In the genomic region with DNA sequence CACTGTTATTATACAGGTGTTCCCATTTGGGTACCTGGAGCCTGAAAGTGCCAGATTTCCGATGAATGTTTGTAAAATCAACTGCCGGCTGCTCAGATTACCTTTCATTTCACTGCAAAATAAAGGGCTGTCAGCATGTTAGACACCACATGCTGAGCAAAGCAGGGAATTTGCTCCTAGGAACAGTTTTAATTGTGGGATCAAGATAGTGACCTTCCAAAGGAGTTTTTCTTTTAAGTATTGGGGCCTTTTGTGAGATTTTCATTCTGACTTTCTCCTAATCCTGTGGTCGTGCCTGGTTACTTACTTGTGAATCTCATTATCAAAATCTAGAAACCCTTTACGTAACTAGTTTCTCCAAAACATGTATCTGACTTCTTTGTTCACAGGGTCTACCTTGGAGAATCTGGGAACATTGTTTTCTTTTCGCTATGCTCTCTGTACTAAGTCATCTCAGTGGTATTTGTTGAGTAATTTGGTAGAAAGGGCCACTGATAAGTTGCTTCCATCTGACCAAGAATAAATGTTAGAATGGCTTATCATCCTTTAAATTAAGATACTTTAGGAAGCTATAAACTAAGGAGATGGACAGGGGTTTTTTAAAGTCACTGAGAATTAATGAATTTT, we compare ENCODE assay signal across 19 cellular contexts. TPM values are rescaled to one million over a fixed set of nuclear protein-coding genes. Genes with fewer than 3 reads are reported as not detected.
DNase-seq lines count a peak whose midpoint lies in the region; ATAC-seq and TF ChIP-seq lines count a peak whose summit lies in the region.
"Had no signal": no experiment of that assay in that cellular context is flagged by ENCODE, and none has a peak within 500 bp of the region (broad histone marks: within the 10 kb centered on the region; RNA-seq: fewer than 3 reads in every experiment).

No MANE protein-coding gene starts in this region.

- H3K9me3 ChIP-seq in mesodermal cell (ENCODE audit: control insufficient read depth, low read length): no peaks in the 10 kb centered on the region
- H3K9me3 ChIP-seq: colonic mucosa, SJCRH30 had no signal

- peaks cover 0 to 3% (median 2%) of the 10 kb centered on the region in 7 donors for H3K9me3 Mint-ChIP-seq in CD14-positive monocyte
- H3K9me3 Mint-ChIP-seq in chondrocyte (ENCODE audit: low read depth): no peaks in the 10 kb centered on the region
- peaks cover 8 to 9% of the 10 kb centered on the region in 2 donors for H3K9me3 Mint-ChIP-seq in stimulated activated naive B cell treated with anti-CD40 and anti-IgM and Interleukin-4, amounts not matched to agents 10 μg/mL and 1 μg/mL and 100 μg/mL, for 72 hours
- H3K9me3 Mint-ChIP-seq in activated naive CD4-positive, alpha-beta T cell treated with anti-CD3 and anti-CD28 coated beads, Interleukin-2, amount 10 ng/mL, durations not matched to agents 7 days and 5 days: peaks cover 4% of the 10 kb centered on the region

- H3K36me3 Mint-ChIP-seq in CD14-positive monocyte: peaks cover 23 to 26% of the 10 kb centered on the region in 2 donors
- no peaks in the 10 kb centered on the region for H3K36me3 Mint-ChIP-seq in chondrocyte (ENCODE audit: low read depth)
- no peaks in the 10 kb centered on the region for H3K36me3 Mint-ChIP-seq in stimulated activated naive B cell treated with anti-CD40 and anti-IgM and Interleukin-4, amounts not matched to agents 10 μg/mL and 1 μg/mL and 100 μg/mL, for 72 hours
- H3K36me3 Mint-ChIP-seq in activated naive CD4-positive, alpha-beta T cell treated with anti-CD3 and anti-CD28 coated beads, Interleukin-2, amount 10 ng/mL, durations not matched to agents 7 days and 5 days: no peaks in the 10 kb centered on the region

- TF ChIP-seq CTCF in CD14-positive monocyte (IDR thresholded peaks at IDR 0.05) (no peak), chondrocyte (IDR thresholded peaks at IDR 0.05) (no peak)

- H3K4me3 Mint-ChIP-seq in CD14-positive monocyte (peak overlapping the region; percentile 67 to 90), chondrocyte (ENCODE audit: unreplicated experiment) (no peak overlapping the region)
- H3K4me3 Mint-ChIP-seq in stimulated activated naive B cell treated with anti-CD40 and anti-IgM and Interleukin-4, amounts not matched to agents 10 μg/mL and 1 μg/mL and 100 μg/mL, for 72 hours: no peak overlapping the region
- H3K4me3 Mint-ChIP-seq in activated naive CD4-positive, alpha-beta T cell treated with anti-CD3 and anti-CD28 coated beads, Interleukin-2, amount 10 ng/mL, durations not matched to agents 7 days and 5 days: no peak overlapping the region
- H3K4me3 Mint-ChIP-seq: activated T-cell treated with anti-CD3 and anti-CD28 coated beads, Interleukin-2, amount 50 U/mL, for 24 hours had no signal

- H3K27ac Mint-ChIP-seq in CD14-positive monocyte (peak overlapping the region; percentile 66 to 92 (median 85)), chondrocyte (ENCODE audit: unreplicated experiment) (peak overlapping the region; percentile 28)
- H3K27ac Mint-ChIP-seq in stimulated activated naive B cell treated with anti-CD40 and anti-IgM and Interleukin-4, amounts not matched to agents 10 μg/mL and 1 μg/mL and 100 μg/mL, for 72 hours: no peak overlapping the region
- H3K27ac Mint-ChIP-seq in activated naive CD4-positive, alpha-beta T cell treated with anti-CD3 and anti-CD28 coated beads, Interleukin-2, amount 10 ng/mL, durations not matched to agents 7 days and 5 days: no peak overlapping the region
- H3K27ac Mint-ChIP-seq: activated T-cell treated with anti-CD3 and anti-CD28 coated beads, Interleukin-2, amount 50 U/mL, for 24 hours had no signal

- no peaks in the 10 kb centered on the region for H3K36me3 ChIP-seq in mesodermal cell (ENCODE audit: control insufficient read depth, insufficient read depth, low read length)
- H3K36me3 ChIP-seq: colonic mucosa, SJCRH30 had no signal

- H3K27ac ChIP-seq in mesodermal cell (ENCODE audit: low read depth, low read length, severe bottlenecking): peak overlapping the region; percentile 59
- H3K27ac ChIP-seq: colonic mucosa, KMS-11, SJCRH30 had no signal

- H3K4me1 Mint-ChIP-seq in CD14-positive monocyte (peaks cover 78% of the 10 kb centered on the region), chondrocyte (ENCODE audit: low read depth) (peaks cover 49% of the 10 kb centered on the region)
- peaks cover 0 to 2% of the 10 kb centered on the region in 2 donors for H3K4me1 Mint-ChIP-seq in stimulated activated naive B cell treated with anti-CD40 and anti-IgM and Interleukin-4, amounts not matched to agents 10 μg/mL and 1 μg/mL and 100 μg/mL, for 72 hours
- H3K4me1 Mint-ChIP-seq in activated naive CD4-positive, alpha-beta T cell treated with anti-CD3 and anti-CD28 coated beads, Interleukin-2, amount 10 ng/mL, durations not matched to agents 7 days and 5 days: no peaks in the 10 kb centered on the region

- CTCF ChIA-PET in activated naive CD4-positive, alpha-beta T cell treated with anti-CD3 and anti-CD28 coated beads, Interleukin-2, amount 10 ng/mL, durations not matched to agents 7 days and 5 days (lab: Charles Lee): no interaction called here

- no peak for ATAC-seq in HG03520 (IDR thresholded peaks at IDR 0.05; ENCODE audit: unreplicated experiment)
- no peak for ATAC-seq in stimulated activated naive B cell treated with anti-CD40 and anti-IgM and Interleukin-4, amounts not matched to agents 10 μg/mL and 1 μg/mL and 100 μg/mL, for 72 hours (replicated peaks)

- DNase-seq in CD14-positive monocyte (ENCODE audit: low spot score) (no peak), NCI-H146 treated with DMSO at 0.1 percent for 48 hours (lab: John Stamatoyannopoulos, UW; ENCODE audit: unreplicated experiment) (peak; percentile 77), chondrocyte (ENCODE audit: low spot score) (no peak), 8988T (no peak)
- no peak for DNase-seq in stimulated activated naive B cell treated with anti-CD40 and anti-IgM and Interleukin-4, amounts not matched to agents 10 μg/mL and 1 μg/mL and 100 μg/mL, for 72 hours
- no peak for DNase-seq in activated naive CD4-positive, alpha-beta T cell treated with anti-CD3 and anti-CD28 coated beads, Interleukin-2, amount 10 ng/mL, durations not matched to agents 7 days and 5 days
- DNase-seq: activated CD4-positive, alpha-beta T cell treated with anti-CD3 and anti-CD28 coated beads, Interleukin-2, amount 50 U/mL, for 1 hour; activated T-cell treated with anti-CD3 and anti-CD28 coated beads, Interleukin-2, amount 50 U/mL, for 24 hours; colonic mucosa; hypothalamus; left cardiac atrium; NCI-H1105 treated with DMSO at 0.1 percent for 48 hours; SJCRH30; stimulated activated CD4-positive, alpha-beta T cell treated with anti-CD3 and anti-CD28 coated beads, Interleukin-15, amount 100 ng/mL, for 24 hours had no signal

- H3K4me3 ChIP-seq in mesodermal cell (ENCODE audit: extremely low read depth, insufficient read depth, low read length, poor library complexity, severe bottlenecking): no peak overlapping the region
- H3K4me3 ChIP-seq: colonic mucosa, SJCRH30 had no signal

- 60 to 76% methylated on average over 2 to 4 of the region's 5 CpGs for WGBS in mesodermal cell (ENCODE audit: insufficient coverage in 2 of 2), 2 experiments

- H3K27me3 Mint-ChIP-seq in CD14-positive monocyte (ENCODE audit: low read depth in 3 of 3) (no peaks in the 10 kb centered on the region), chondrocyte (ENCODE audit: low read depth) (no peaks in the 10 kb centered on the region)
- H3K27me3 Mint-ChIP-seq in stimulated activated naive B cell treated with anti-CD40 and anti-IgM and Interleukin-4, amounts not matched to agents 10 μg/mL and 1 μg/mL and 100 μg/mL, for 72 hours: peaks cover 6 to 12% of the 10 kb centered on the region in 2 donors
- H3K27me3 Mint-ChIP-seq in activated naive CD4-positive, alpha-beta T cell treated with anti-CD3 and anti-CD28 coated beads, Interleukin-2, amount 10 ng/mL, durations not matched to agents 7 days and 5 days: no peaks in the 10 kb centered on the region
- H3K27me3 Mint-ChIP-seq: activated T-cell treated with anti-CD3 and anti-CD28 coated beads, Interleukin-2, amount 50 U/mL, for 24 hours had no signal

- intact Hi-C loops in CD14-positive monocyte (cut with micrococcal nuclease): no loop called here

- H3K4me1 ChIP-seq in mesodermal cell (ENCODE audit: control insufficient read depth, insufficient read depth, low read length, poor library complexity, severe bottlenecking): peaks cover 34% of the 10 kb centered on the region
- H3K4me1 ChIP-seq: colonic mucosa had no signal

RNA-seq across cellular contexts. Expression of a gene that starts 40.8 kb away (rescaled TPM):
- polyA plus RNA-seq in CD14-positive monocyte: not detected
- not detected in 3 replicates for total RNA-seq in chondrocyte
- not detected for polyA plus RNA-seq in mesodermal cell (2013, experiment 1 of 2)
- polyA plus RNA-seq in mesodermal cell (2013, experiment 2 of 2): not detected
- total RNA-seq: colonic mucosa, epithelial cell of proximal tubule, left cardiac atrium, progenitor cell of endocrine pancreas had no signal

Comparison
In these comparisons a context has a peak if more than half of its experiments do, and no peak if none do; other contexts are left out.
1. H3K27ac Mint-ChIP-seq: peak in CD14-positive monocyte (7 of 7) and chondrocyte (single experiment); none in stimulated activated naive B cell treated with anti-CD40 and anti-IgM and Interleukin-4, amounts not matched to agents 10 μg/mL and 1 μg/mL and 100 μg/mL, for 72 hours (single experiment) and activated naive CD4-positive, alpha-beta T cell treated with anti-CD3 and anti-CD28 coated beads, Interleukin-2, amount 10 ng/mL, durations not matched to agents 7 days and 5 days (single experiment).
2. H3K4me3 Mint-ChIP-seq: peak in CD14-positive monocyte (2 of 2); none in chondrocyte (single experiment), stimulated activated naive B cell treated with anti-CD40 and anti-IgM and Interleukin-4, amounts not matched to agents 10 μg/mL and 1 μg/mL and 100 μg/mL, for 72 hours (0 of 2) and activated naive CD4-positive, alpha-beta T cell treated with anti-CD3 and anti-CD28 coated beads, Interleukin-2, amount 10 ng/mL, durations not matched to agents 7 days and 5 days (single experiment).